8 cellular contexts compared by ENCODE assay signal in the genomic region with DNA sequence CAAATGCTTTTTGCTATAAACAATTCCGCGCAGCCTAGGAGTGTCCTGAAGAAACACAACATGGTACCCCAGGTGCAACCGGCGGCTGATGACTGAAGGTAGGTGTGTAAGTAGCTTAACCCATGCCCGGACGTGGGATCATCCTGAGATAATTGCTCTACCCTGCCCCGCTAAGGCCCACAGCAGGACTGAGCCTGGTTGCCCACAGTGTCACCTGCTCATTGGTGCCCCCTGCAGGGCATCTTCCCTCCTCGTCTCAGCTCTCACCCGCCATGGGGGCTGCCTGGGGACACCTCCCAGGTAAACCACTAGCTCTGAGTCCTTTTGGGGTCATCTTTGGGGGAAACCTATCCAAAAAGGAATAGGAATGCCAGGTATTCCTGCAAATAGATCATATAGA. TPM values are rescaled to one million over a fixed set of nuclear protein-coding genes. Genes with fewer than 3 reads are reported as not detected.
DNase-seq lines count a peak whose midpoint lies in the region; ATAC-seq and TF ChIP-seq lines count a peak whose summit lies in the region.

No MANE protein-coding gene starts in this region.

- no peak overlapping the region for H3K4me3 ChIP-seq in H7 (ENCODE audit: insufficient read depth, low read depth, low read length)
- H3K4me3 ChIP-seq in WERI-Rb-1 (ENCODE audit: low read depth, low read length): no peak overlapping the region
- no peak overlapping the region for H3K4me3 ChIP-seq in smooth muscle cell

- H3K36me3 ChIP-seq in H7 (replicated peaks; ENCODE audit: control insufficient read depth, insufficient read depth, low read length) (peaks cover 3% of the 10 kb centered on the region; the same call in 1 of the 2 replicates), WERI-Rb-1 (peaks cover 8% of the 10 kb centered on the region), smooth muscle cell (ENCODE audit: low read depth) (no peaks in the 10 kb centered on the region)

- TF ChIP-seq CTCF in WERI-Rb-1 (IDR thresholded peaks at IDR 0.05; ENCODE audit: low read depth, low read length) (peak; percentile 91), smooth muscle cell (IDR thresholded peaks at IDR 0.05; ENCODE audit: borderline replicate concordance, insufficient read depth, poor library complexity, severe bottlenecking) (peak; percentile 48)

- DNase-seq in AG20443 (ENCODE audit: low spot score) (peak; percentile 57), H7 (peak; percentile 91), WERI-Rb-1 (peak; percentile 86), smooth muscle cell (lab: John Stamatoyannopoulos, UW; ENCODE audit: unreplicated experiment) (no peak), G401 (ENCODE audit: low spot score) (no peak)
- peak; percentile 18 for DNase-seq in effector CD8-positive, alpha-beta T cell (lab: John Stamatoyannopoulos, UW)

- no peaks in the 10 kb centered on the region for H3K4me1 ChIP-seq in smooth muscle cell (ENCODE audit: low read depth)

- H3K9ac ChIP-seq in smooth muscle cell (ENCODE audit: low read depth): no peak overlapping the region

- H3K27ac ChIP-seq in WERI-Rb-1: no peak overlapping the region
- no peak overlapping the region for H3K27ac ChIP-seq in smooth muscle cell (ENCODE audit: low read depth)

- H3K27me3 ChIP-seq in H7 (ENCODE audit: control insufficient read depth, insufficient read depth, low read length): no peaks in the 10 kb centered on the region
- no peaks in the 10 kb centered on the region for H3K27me3 ChIP-seq in WERI-Rb-1 (ENCODE audit: insufficient read depth, low read depth, severe bottlenecking)
- no peaks in the 10 kb centered on the region for H3K27me3 ChIP-seq in smooth muscle cell (ENCODE audit: low read depth)

- H3K9me3 ChIP-seq in WERI-Rb-1 (ENCODE audit: severe bottlenecking): no peaks in the 10 kb centered on the region
- no peaks in the 10 kb centered on the region for H3K9me3 ChIP-seq in smooth muscle cell (replicated peaks; ENCODE audit: low read depth)

- in situ Hi-C loops in G401 (cut with HindIII; ENCODE audit: low sequenced_read_pairs): no loop called here

- no peak overlapping the region for H2AFZ ChIP-seq in smooth muscle cell (ENCODE audit: low read depth)

- H3K79me2 ChIP-seq in smooth muscle cell (ENCODE audit: low read depth): no peaks in the 10 kb centered on the region

- H3F3A ChIP-seq in smooth muscle cell (ENCODE audit: low read depth): no peaks in the 10 kb centered on the region

- 74% methylated on average over 9 of the region's 9 CpGs for WGBS in smooth muscle cell (ENCODE audit: low lambda C conversion rate)

- no peak overlapping the region for H3K4me2 ChIP-seq in smooth muscle cell

- ATAC-seq in GM21619 (IDR thresholded peaks at IDR 0.05; ENCODE audit: unreplicated experiment): no peak
- ATAC-seq in HG02973 (IDR thresholded peaks at IDR 0.05; ENCODE audit: unreplicated experiment): no peak

- no peaks in the 10 kb centered on the region for H4K20me1 ChIP-seq in smooth muscle cell (ENCODE audit: low read depth)

RNA-seq across cellular contexts. Expression of gene TMEM161A, which starts 22.3 kb away (rescaled TPM):
- 26.6 and 36.3 TPM in 2 replicates for total RNA-seq in H7 (2014; rRNA removed; shearing (Covaris generic))
- total RNA-seq in smooth muscle cell: 20.3 and 30.3 TPM in 2 replicates
- 40.6 and 47.8 TPM in 2 replicates for polyA plus RNA-seq in smooth muscle cell
- 58.0 and 60.2 TPM in 2 replicates for total RNA-seq in G401 (2014; rRNA removed; shearing (Covaris generic))

RNA-seq across cellular contexts. Expression of gene SLC25A42, which starts 52.2 kb away (rescaled TPM):
- 4.8 and 8.0 TPM in 2 replicates for total RNA-seq in H7 (2014; rRNA removed; shearing (Covaris generic))
- 8.1 and 11.8 TPM in 2 replicates for total RNA-seq in smooth muscle cell
- polyA plus RNA-seq in smooth muscle cell: 14.4 and 18.9 TPM in 2 replicates
- 2.3 and 3.0 TPM in 2 replicates for total RNA-seq in G401 (2014; rRNA removed; shearing (Covaris generic))

RNA-seq across cellular contexts. Expression of gene MEF2B, which starts 54.1 kb away (rescaled TPM):
- 0.80 TPM in 1 of 2 replicates, not detected in the other for total RNA-seq in H7 (2014; rRNA removed; shearing (Covaris generic))
- total RNA-seq in smooth muscle cell: 0.40 TPM in 1 of 2 replicates, not detected in the other
- polyA plus RNA-seq in smooth muscle cell: 2.9 and 4.4 TPM in 2 replicates
- 2.9 TPM in 1 of 2 replicates, not detected in the other for total RNA-seq in G401 (2014; rRNA removed; shearing (Covaris generic))

Comparison
In these comparisons a context has a peak if more than half of its experiments do, and no peak if none do; other contexts are left out.
1. DNase-seq: peak in AG20443 (single experiment), H7 (single experiment), WERI-Rb-1 (single experiment) and effector CD8-positive, alpha-beta T cell (single experiment); none in smooth muscle cell (single experiment) and G401 (single experiment).